13 cellular contexts compared by ENCODE assay signal in the genomic region with DNA sequence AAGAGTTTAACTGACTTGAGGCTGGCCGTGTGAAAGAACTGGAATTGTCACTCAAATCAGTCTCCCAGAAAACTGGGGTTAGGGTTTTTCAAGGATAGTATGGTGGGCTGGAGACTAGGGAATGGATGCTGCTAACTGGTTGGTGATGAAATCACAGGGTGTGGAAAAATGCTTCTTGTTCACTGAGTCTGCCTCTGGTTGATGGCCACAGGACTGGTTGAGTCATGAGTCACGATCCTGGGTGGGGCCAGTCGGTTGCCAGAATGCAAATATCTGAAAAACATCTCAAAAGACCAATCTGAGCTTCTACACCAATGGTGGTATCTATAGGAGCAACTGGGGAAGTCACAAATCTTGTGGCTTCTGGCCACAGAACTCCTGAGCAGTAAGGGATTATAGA. TPM values are rescaled to one million over a fixed set of nuclear protein-coding genes. Genes with fewer than 3 reads are reported as not detected.
DNase-seq lines count a peak whose midpoint lies in the region; ATAC-seq, FAIRE-seq and TF ChIP-seq lines count a peak whose summit lies in the region.
"Had no signal": no experiment of that assay in that cellular context is flagged by ENCODE, and none has a peak within 500 bp of the region (broad histone marks: within the 10 kb centered on the region; RNA-seq: fewer than 3 reads in every experiment).

No MANE protein-coding gene starts in this region.

- intact Hi-C loops in left ventricle myocardium inferior (cut with micrococcal nuclease): loop anchor here (10.0 kb wide), 3 partner anchors 334 to 644 kb away; no protein-coding TSS in a partner anchor

- in situ Hi-C loops in astrocyte of the spinal cord (cut with HindIII; ENCODE audit: low sequenced_read_pairs): no loop called here

- no peak overlapping the region for H3K4me3 ChIP-seq in AG09309 (ENCODE audit: control insufficient read depth, low read depth, low read length)
- no peak overlapping the region for H3K4me3 ChIP-seq in astrocyte of the spinal cord (ENCODE audit: low read depth, low read length)
- no peak overlapping the region for H3K4me3 ChIP-seq in keratinocyte (ENCODE audit: control insufficient read depth in 2 of 3, extremely low read depth in 1 of 3, insufficient read depth in 2 of 3, low read depth in 1 of 3, low read length in 3 of 3)
- no peak overlapping the region for H3K4me3 ChIP-seq in left ventricle myocardium inferior

- FAIRE-seq in keratinocyte (lab: Jason Lieb, UNC): peak; percentile 26

- dilution Hi-C loops in keratinocyte (cut with MboI; ENCODE audit: extremely low pct_ligation_motif_present, low sequenced_read_pairs): no loop called here

- H3K27ac ChIP-seq in keratinocyte (ENCODE audit: control insufficient read depth, insufficient read depth, low read length) (no peak overlapping the region), left ventricle myocardium inferior (replicated peaks) (no peak overlapping the region)
- H3K27ac ChIP-seq: KMS-11 had no signal

- no peak for ATAC-seq in GM21423 (IDR thresholded peaks at IDR 0.05; ENCODE audit: unreplicated experiment)

- H3K79me2 ChIP-seq in keratinocyte (ENCODE audit: control insufficient read depth, insufficient read depth, low read length): no peaks in the 10 kb centered on the region

- H3K27me3 ChIP-seq in keratinocyte (ENCODE audit: control insufficient read depth, extremely low read depth, insufficient read depth, low read length) (no peaks in the 10 kb centered on the region), left ventricle myocardium inferior (ENCODE audit: low read depth) (peaks cover 28% of the 10 kb centered on the region)

- H3K9ac ChIP-seq in keratinocyte (ENCODE audit: control insufficient read depth, extremely low read depth, insufficient read depth, low read length): no peak overlapping the region
- H3K9ac ChIP-seq: KMS-11 had no signal

- peak; percentile 59 for DNase-seq in AG09309 (ENCODE audit: low read depth)
- DNase-seq in LHCN-M2 (ENCODE audit: low read depth): peak; percentile 73
- DNase-seq in astrocyte of the spinal cord (ENCODE audit: low read depth, low spot score): peak; percentile 76
- DNase-seq in keratinocyte (ENCODE audit: low read depth, low spot score): no peak
- no peak for DNase-seq in DMS153 treated with DMSO at 0.1 percent for 48 hours (lab: John Stamatoyannopoulos, UW; ENCODE audit: unreplicated experiment)
- DNase-seq in COLO829 (ENCODE audit: low spot score): no peak
- no peak for DNase-seq in left ventricle myocardium inferior
- DNase-seq: CD4-positive, alpha-beta T cell; H7; NCI-H2171; RPMI8226 had no signal

- H2AFZ ChIP-seq in keratinocyte (ENCODE audit: control insufficient read depth, low read length): no peak overlapping the region

- H3K4me2 ChIP-seq in keratinocyte (ENCODE audit: control insufficient read depth, extremely low read depth, insufficient read depth, low read depth, low read length): no peak overlapping the region
- H3K4me2 ChIP-seq: KMS-11 had no signal

- H3K4me1 ChIP-seq in keratinocyte (ENCODE audit: control insufficient read depth, extremely low read depth, insufficient read depth, low read length): peaks cover 10% of the 10 kb centered on the region
- H3K4me1 ChIP-seq in left ventricle myocardium inferior: no peaks in the 10 kb centered on the region

- no peaks in the 10 kb centered on the region for H3K36me3 ChIP-seq in keratinocyte (ENCODE audit: control insufficient read depth in 2 of 2, extremely low read depth in 1 of 2, insufficient read depth in 2 of 2, low read length in 2 of 2)
- H3K36me3 ChIP-seq in left ventricle myocardium inferior: no peaks in the 10 kb centered on the region

- no peaks in the 10 kb centered on the region for H4K20me1 ChIP-seq in keratinocyte (ENCODE audit: control insufficient read depth, extremely low read depth, insufficient read depth, low read length)

- no peak for TF ChIP-seq CTCF in AG09309 (IDR thresholded peaks at IDR 0.05; ENCODE audit: control insufficient read depth, insufficient read depth, low read depth, low read length, missing control alignments)
- no peak for TF ChIP-seq CTCF in astrocyte of the spinal cord (IDR thresholded peaks at IDR 0.05; ENCODE audit: low read depth, low read length)
- no peak for TF ChIP-seq CTCF in keratinocyte (optimal IDR thresholded peaks at IDR 0.05 in 1 of 3, IDR thresholded peaks at IDR 0.05 in 1 of 3, conservative IDR thresholded peaks at IDR 0.05 in 1 of 3; ENCODE audit: extremely low read depth in 1 of 3, insufficient read depth in 2 of 3, low read length in 3 of 3)
- TF ChIP-seq CTCF in left ventricle myocardium inferior (IDR thresholded peaks at IDR 0.05; ENCODE audit: borderline replicate concordance): no peak

- H3K9me1 ChIP-seq in keratinocyte (ENCODE audit: control insufficient read depth, extremely low read depth, insufficient read depth, low read length): no peaks in the 10 kb centered on the region

- no peaks in the 10 kb centered on the region for H3K9me3 ChIP-seq in keratinocyte (ENCODE audit: control insufficient read depth, low read depth, low read length)
- no peaks in the 10 kb centered on the region for H3K9me3 ChIP-seq in left ventricle myocardium inferior (replicated peaks)

RNA-seq across cellular contexts. Expression of a gene that starts 16.3 kb away (rescaled TPM):
- total RNA-seq in LHCN-M2 (2014; rRNA removed) (0.80 and 1.7 TPM in 2 replicates), left ventricle myocardium inferior (15.4 TPM)
- polyA plus RNA-seq in LHCN-M2 (2012): 4.0 TPM
- 2.5 to 3.4 TPM (median 2.9 TPM) in 3 replicates for polyA plus RNA-seq in keratinocyte
- polyA plus RNA-seq in keratinocyte (2011; ENCODE audit: low read depth): 9.9 TPM
- 3.5 and 3.6 TPM in 2 replicates for polyA plus RNA-seq in keratinocyte (2011; cell fraction: cytosol; rRNA removed)
- 7.2 and 9.0 TPM in 2 replicates for polyA plus RNA-seq in keratinocyte (2011; cell fraction: nucleus; rRNA removed)
- polyA plus RNA-seq in keratinocyte (2012; ENCODE audit: low replicate concordance): 4.1 and 8.8 TPM in 2 replicates
- polyA minus RNA-seq in keratinocyte: 1.0 to 4.2 TPM (median 1.2 TPM) in 3 replicates
- polyA minus RNA-seq in keratinocyte (2011; cell fraction: cytosol; rRNA and poly(A)+ RNA removed): 3.1 TPM
- polyA minus RNA-seq in keratinocyte (2011; cell fraction: nucleus; rRNA and poly(A)+ RNA removed): 2.6 and 2.9 TPM in 2 replicates

Comparison
In these comparisons a context has a peak if more than half of its experiments do, and no peak if none do; other contexts are left out.
1. DNase-seq: peak in AG09309 (single experiment), LHCN-M2 (single experiment) and astrocyte of the spinal cord (single experiment); none in keratinocyte (single experiment), DMS153 treated with DMSO at 0.1 percent for 48 hours (single experiment), COLO829 (single experiment) and left ventricle myocardium inferior (single experiment).